22 cellular contexts compared by ENCODE assay signal in genomic region chr11:6488342-6488741, GRCh38. TPM values are rescaled to one million over a fixed set of nuclear protein-coding genes. Genes with fewer than 3 reads are reported as not detected.
DNase-seq lines count a peak whose midpoint lies in the region; ATAC-seq and TF ChIP-seq lines count a peak whose summit lies in the region.
"Had no signal": no experiment of that assay in that cellular context is flagged by ENCODE, and none has a peak within 500 bp of the region (broad histone marks: within the 10 kb centered on the region; RNA-seq: fewer than 3 reads in every experiment).

No MANE protein-coding gene starts in this region.

- peaks cover 0 to 1% of the 10 kb centered on the region in 2 donors for H3K9me3 Mint-ChIP-seq in stimulated activated naive B cell treated with anti-CD40 and anti-IgM and Interleukin-4, amounts not matched to agents 10 μg/mL and 1 μg/mL and 100 μg/mL, for 72 hours
- H3K9me3 Mint-ChIP-seq: CD4-positive, alpha-beta T cell; GM23338; IgD-negative memory B cell had no signal

- no peaks in the 10 kb centered on the region for H3K27me3 ChIP-seq in colonic mucosa

- no peaks in the 10 kb centered on the region for H3K27me3 Mint-ChIP-seq in T-helper 17 cell
- no peaks in the 10 kb centered on the region for H3K27me3 Mint-ChIP-seq in stimulated activated naive B cell treated with anti-CD40 and anti-IgM and Interleukin-4, amounts not matched to agents 10 μg/mL and 1 μg/mL and 100 μg/mL, for 72 hours
- H3K27me3 Mint-ChIP-seq: CD4-positive, alpha-beta T cell; IgD-negative memory B cell had no signal

- H3K4me3 Mint-ChIP-seq in T-helper 17 cell, result no peak overlapping the region
- H3K4me3 Mint-ChIP-seq in stimulated activated naive B cell treated with anti-CD40 and anti-IgM and Interleukin-4, amounts not matched to agents 10 μg/mL and 1 μg/mL and 100 μg/mL, for 72 hours, result no peak overlapping the region
- H3K4me3 Mint-ChIP-seq: CD4-positive, alpha-beta T cell; GM23338 had no signal

- peak overlapping the region; percentile 76 for H3K27ac Mint-ChIP-seq in T-helper 17 cell
- peak overlapping the region; percentile 10 for H3K27ac Mint-ChIP-seq in stimulated activated naive B cell treated with anti-CD40 and anti-IgM and Interleukin-4, amounts not matched to agents 10 μg/mL and 1 μg/mL and 100 μg/mL, for 72 hours
- H3K27ac Mint-ChIP-seq: GM23338 had no signal

- no peak for DNase-seq in T-helper 17 cell
- no peak for DNase-seq in colonic mucosa
- no peak for DNase-seq in stimulated activated naive B cell treated with anti-CD40 and anti-IgM and Interleukin-4, amounts not matched to agents 10 μg/mL and 1 μg/mL and 100 μg/mL, for 72 hours
- DNase-seq in stimulated activated CD4-positive, alpha-beta T cell treated with anti-CD3 and anti-CD28 coated beads, Interleukin-15, amount 100 ng/mL, for 24 hours, result no peak
- DNase-seq in T-helper 1 cell, result no peak
- DNase-seq: CD4-positive, alpha-beta T cell; DND-41; NCI-H1694; NCI-H2081; NCI-H2171; NCI-H345; NCI-H524; NCI-H774; NK-92 treated with Interleukin-12 subunit alpha and Interleukin-12 subunit beta, amount 100 ng/mL, for 24 hours; SIG-M5 had no signal

- no peaks in the 10 kb centered on the region for H3K36me3 ChIP-seq in colonic mucosa

- peaks cover 4% of the 10 kb centered on the region for H3K36me3 Mint-ChIP-seq in T-helper 17 cell (ENCODE audit: low read depth)
- H3K36me3 Mint-ChIP-seq in stimulated activated naive B cell treated with anti-CD40 and anti-IgM and Interleukin-4, amounts not matched to agents 10 μg/mL and 1 μg/mL and 100 μg/mL, for 72 hours, result peaks cover 14 to 43% of the 10 kb centered on the region in 2 donors

- no peak overlapping the region for H3K9ac ChIP-seq in colonic mucosa (ENCODE audit: low read depth in 2 of 2, low read length in 2 of 2)

- ATAC-seq in T-helper 17 cell, result no peak
- ATAC-seq in stimulated activated naive B cell treated with anti-CD40 and anti-IgM and Interleukin-4, amounts not matched to agents 10 μg/mL and 1 μg/mL and 100 μg/mL, for 72 hours (replicated peaks), result no peak
- no peak for ATAC-seq in HG02970 (IDR thresholded peaks at IDR 0.05; ENCODE audit: low FRiP score, unreplicated experiment)
- ATAC-seq: GM23338, SK-N-SH treated with all-trans-retinoic acid at 6 μM for 48 hours had no signal

- no peaks in the 10 kb centered on the region for H3K9me3 ChIP-seq in T-helper 17 cell (ENCODE audit: control insufficient read depth, low read length, poor library complexity, severe bottlenecking)
- H3K9me3 ChIP-seq in colonic mucosa, result no peaks in the 10 kb centered on the region
- H3K9me3 ChIP-seq: HAP-1 had no signal

- H3K4me1 ChIP-seq in colonic mucosa, result no peaks in the 10 kb centered on the region
- H3K4me1 ChIP-seq: HAP-1 had no signal

- H3K4me3 ChIP-seq in colonic mucosa, result no peak overlapping the region
- H3K4me3 ChIP-seq: GM23338, HAP-1 had no signal

- TF ChIP-seq CTCF in C4-2B (conservative IDR thresholded peaks at IDR 0.05) (no peak), colonic mucosa (IDR thresholded peaks at IDR 0.05) (no peak)

- peak overlapping the region; percentile 10; the same call in 1 of the 2 replicates for H3K27ac ChIP-seq in C4-2B
- peak overlapping the region; percentile 59 for H3K27ac ChIP-seq in colonic mucosa

- intact Hi-C loops in colonic mucosa (cut with DNase I), result no loop called here

- H3K4me1 Mint-ChIP-seq in T-helper 17 cell, result peaks cover 21% of the 10 kb centered on the region
- H3K4me1 Mint-ChIP-seq in stimulated activated naive B cell treated with anti-CD40 and anti-IgM and Interleukin-4, amounts not matched to agents 10 μg/mL and 1 μg/mL and 100 μg/mL, for 72 hours, result peaks cover 2 to 8% of the 10 kb centered on the region in 2 donors
- H3K4me1 Mint-ChIP-seq: GM23338 had no signal

RNA-seq across cellular contexts. Expression of gene TIMM10B, which starts 7.0 kb away (rescaled TPM):
- 10 to 100 TPM; 44.5 to 52.3 TPM for total RNA-seq in T-helper 17 cell
- total RNA-seq in colonic mucosa, result 10 to 100 TPM; 48.0 TPM

RNA-seq across cellular contexts. Expression of gene ARFIP2, which starts 7.2 kb away (rescaled TPM):
- 10 to 100 TPM; 53.3 to 58.6 TPM for total RNA-seq in T-helper 17 cell
- 10 to 100 TPM; 76.9 to 87.3 TPM for total RNA-seq in colonic mucosa

RNA-seq across cellular contexts. Expression of gene DNHD1, which starts 8.7 kb away (rescaled TPM):
- total RNA-seq in T-helper 17 cell, result 10 to 100 TPM; 27.5 to 39.9 TPM
- 10 to 100 TPM in 1 of 2 donors, 1 to 10 TPM in 1; 7.4 to 11.8 TPM for total RNA-seq in colonic mucosa

RNA-seq across cellular contexts. Expression of gene TRIM3, which starts 14.6 kb away (rescaled TPM):
- total RNA-seq in T-helper 17 cell (10 to 100 TPM; 14.2 to 21.4 TPM), colonic mucosa (10 to 100 TPM; 30.0 to 59.0 TPM)

RNA-seq across cellular contexts. Expression of gene HPX, which starts 47.6 kb away (rescaled TPM):
- total RNA-seq in T-helper 17 cell (under 1 TPM; 0.47 to 0.86 TPM), colonic mucosa (1 to 10 TPM; 1.8 to 5.3 TPM)
- total RNA-seq: M059J had no signal
